20 cellular contexts compared by ENCODE assay signal in genomic region chr5:71862661-71863060, GRCh38.
"Had no signal": no experiment of that assay in that cellular context is flagged by ENCODE, and none has a peak within 500 bp of the region (broad histone marks: within the 10 kb centered on the region; RNA-seq: fewer than 3 reads in every experiment).

No MANE protein-coding gene starts in this region.

- H3K9me3 Mint-ChIP-seq: neural crest cell had no signal

- DNase-seq: activated naive CD4-positive, alpha-beta T cell treated with anti-CD3 and anti-CD28 coated beads, Interleukin-2, amount 50 U/mL, for 16 hours; amniotic stem cell; cortex of kidney; effector CD8-positive, alpha-beta T cell; foreskin fibroblast; head of caudate nucleus; immature natural killer cell; left cardiac atrium; lower lobe of right lung; midbrain; ovary; sigmoid colon; spleen; stimulated activated naive CD8-positive, alpha-beta T cell treated with anti-CD3 and anti-CD28 coated beads, Interleukin-15, amount 100 ng/mL, for 72 hours; T-helper 9 cell; upper lobe of right lung had no signal

- H3K27ac Mint-ChIP-seq: activated T-helper 2 cell treated with anti-CD3 and anti-CD28 coated beads, Interferon-gamma antibody, Interleukin-2, Interleukin-4, amounts not matched to agents 10 μg/mL and 5 μg/mL and 100 μg/mL, durations not matched to agents 14 hours and 24 hours and 36 hours; immature natural killer cell had no signal

- H3K4me1 ChIP-seq: lower lobe of right lung, spleen, upper lobe of right lung had no signal

- H3K4me3 Mint-ChIP-seq: immature natural killer cell; neural crest cell; stimulated activated naive CD8-positive, alpha-beta T cell treated with anti-CD3 and anti-CD28 coated beads, Interleukin-15, amount 100 ng/mL, for 72 hours had no signal

- H3K27ac ChIP-seq: lower lobe of right lung, ovary, sigmoid colon, spleen, thoracic aorta, upper lobe of right lung had no signal

- H3K27me3 ChIP-seq: ovary, sigmoid colon, upper lobe of right lung had no signal

- FAIRE-seq: endothelial cell of umbilical vein had no signal

- H3K4me1 Mint-ChIP-seq: immature natural killer cell; neural crest cell; stimulated activated naive CD8-positive, alpha-beta T cell treated with anti-CD3 and anti-CD28 coated beads, Interleukin-15, amount 100 ng/mL, for 72 hours had no signal

- H3K36me3 ChIP-seq: lower lobe of right lung, ovary, sigmoid colon, spleen, thoracic aorta, upper lobe of right lung had no signal

- H3K4me3 ChIP-seq: lower lobe of right lung, ovary, sigmoid colon, spleen, thoracic aorta, upper lobe of right lung had no signal

- H3K9me3 ChIP-seq: lower lobe of right lung, ovary, sigmoid colon, thoracic aorta, upper lobe of right lung had no signal
